Comparison of ENCODE assay signal across 1 cellular context in genomic region chr11:119722281-119722794, GRCh38.
TF ChIP-seq lines count a peak whose summit lies in the region.

No MANE protein-coding gene starts in this region.

TF ChIP-seq in GM23338, 12 proteins besides CTCF, POLR2A, EP300 and RAD21 (continued from another document):
- no peak for TF ChIP-seq ETS1 (IDR thresholded peaks at IDR 0.05)
- no peak; the same call in 1 of the 2 replicates for TF ChIP-seq CREB1 (CRISPR knock-in tag; IDR thresholded peaks at IDR 0.05; ENCODE audit: low read depth)
- no peak for TF ChIP-seq ZNF114 (CRISPR knock-in tag; IDR thresholded peaks at IDR 0.05)
- no peak for TF ChIP-seq EZH2 (IDR thresholded peaks at IDR 0.05; ENCODE audit: low read depth, unreplicated experiment)
- no peak for TF ChIP-seq REST (IDR thresholded peaks at IDR 0.05; ENCODE audit: unreplicated experiment)
- TF ChIP-seq STAT1 (IDR thresholded peaks at IDR 0.05; ENCODE audit: unreplicated experiment) = no peak
- TF ChIP-seq ZNF331 (CRISPR knock-in tag; IDR thresholded peaks at IDR 0.05; ENCODE audit: low read depth) = no peak
- no peak for TF ChIP-seq POLR2AphosphoS5 (IDR thresholded peaks at IDR 0.05; ENCODE audit: low read depth)
